9 cellular contexts compared by ENCODE assay signal in the genomic region with DNA sequence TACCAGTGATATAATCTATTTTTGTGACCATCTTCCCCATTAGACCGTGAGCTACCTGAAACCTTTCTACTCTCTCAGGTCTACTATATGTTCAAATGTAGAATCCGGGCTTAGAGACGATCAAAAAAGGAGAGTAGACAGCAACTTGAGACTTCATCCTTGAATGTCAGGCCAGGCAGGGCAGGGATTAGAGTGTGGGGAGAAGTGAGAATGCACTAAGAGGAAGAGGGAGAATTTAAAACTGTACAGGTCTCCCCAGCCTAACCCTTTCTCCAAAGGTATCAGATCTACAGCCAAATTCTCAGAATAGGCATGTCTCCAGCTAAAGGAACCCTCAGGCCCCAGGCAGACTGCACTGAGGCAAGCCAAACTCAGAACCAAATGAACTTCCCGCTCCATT. TPM values are rescaled to one million over a fixed set of nuclear protein-coding genes. Genes with fewer than 3 reads are reported as not detected.
DNase-seq lines count a peak whose midpoint lies in the region.
"Had no signal": no experiment of that assay in that cellular context is flagged by ENCODE, and none has a peak within 500 bp of the region (broad histone marks: within the 10 kb centered on the region; RNA-seq: fewer than 3 reads in every experiment).

No MANE protein-coding gene starts in this region.

- intact Hi-C loops in activated T-helper 1 cell treated with anti-CD3 and anti-CD28 coated beads, Interleukin-12 subunit alpha, Interleukin-12 subunit beta, Interleukin-2, Interleukin-4 antibody, amounts not matched to agents 30 ng/mL and 10 ng/mL and 1 ng/mL, durations not matched to agents 14 hours and 24 hours and 36 hours (cut with micrococcal nuclease), result loop anchor here (2.0 to 10.0 kb wide), 3 partner anchors 173 to 713 kb away; partner anchors contain the start of genes ATG16L2, CLPB, RNF121 and XNDC1N

- peak overlapping the region; percentile 95 for H3K4me3 Mint-ChIP-seq in activated T-helper 1 cell treated with anti-CD3 and anti-CD28 coated beads, Interleukin-12 subunit alpha, Interleukin-12 subunit beta, Interleukin-2, Interleukin-4 antibody, amounts not matched to agents 30 ng/mL and 10 ng/mL and 1 ng/mL, durations not matched to agents 14 hours and 24 hours and 36 hours

- H3K27ac ChIP-seq in iPS-18a (ENCODE audit: low read length), result peak overlapping the region; percentile 70
- H3K27ac ChIP-seq in subcutaneous abdominal adipose tissue (ENCODE audit: low read depth, low read length), result peak overlapping the region; percentile 95

- peaks cover 41% of the 10 kb centered on the region for H3K4me1 Mint-ChIP-seq in activated T-helper 1 cell treated with anti-CD3 and anti-CD28 coated beads, Interleukin-12 subunit alpha, Interleukin-12 subunit beta, Interleukin-2, Interleukin-4 antibody, amounts not matched to agents 30 ng/mL and 10 ng/mL and 1 ng/mL, durations not matched to agents 14 hours and 24 hours and 36 hours (ENCODE audit: low read depth)

- peaks cover 12% of the 10 kb centered on the region for H3K4me1 ChIP-seq in iPS-18a (ENCODE audit: control insufficient read depth, low read depth, low read length)
- peaks cover 16 to 48% (median 44%) of the 10 kb centered on the region in 5 donors for H3K4me1 ChIP-seq in subcutaneous abdominal adipose tissue (ENCODE audit: control insufficient read depth in 5 of 5, insufficient read depth in 5 of 5, low read length in 5 of 5)

- H3K36me3 ChIP-seq in iPS-18a (ENCODE audit: control insufficient read depth, low read depth, low read length), result peaks cover 31% of the 10 kb centered on the region
- H3K36me3 ChIP-seq in subcutaneous abdominal adipose tissue (ENCODE audit: control insufficient read depth in 5 of 5, insufficient read depth in 5 of 5, low read length in 5 of 5), result peaks cover 0 to 36% (median 25%) of the 10 kb centered on the region in 5 donors

- DNase-seq in SIG-M5 treated with dmso at 0.1 percent for 504 hours (lab: John Stamatoyannopoulos, UW; ENCODE audit: unreplicated experiment) (peak; percentile 10), SIG-M5 (lab: John Stamatoyannopoulos, UW) (no peak), NCI-H774 (lab: John Stamatoyannopoulos, UW) (no peak), NCI-H2227 (lab: John Stamatoyannopoulos, UW; ENCODE audit: unreplicated experiment) (no peak), NCI-H1092 (lab: John Stamatoyannopoulos, UW) (no peak)
- no peak for DNase-seq in activated T-helper 1 cell treated with anti-CD3 and anti-CD28 coated beads, Interleukin-12 subunit alpha, Interleukin-12 subunit beta, Interleukin-2, Interleukin-4 antibody, amounts not matched to agents 30 ng/mL and 10 ng/mL and 1 ng/mL, durations not matched to agents 14 hours and 24 hours and 36 hours (ENCODE audit: low spot score)

- H3K27ac Mint-ChIP-seq in activated T-helper 1 cell treated with anti-CD3 and anti-CD28 coated beads, Interleukin-12 subunit alpha, Interleukin-12 subunit beta, Interleukin-2, Interleukin-4 antibody, amounts not matched to agents 30 ng/mL and 10 ng/mL and 1 ng/mL, durations not matched to agents 14 hours and 24 hours and 36 hours, result peak overlapping the region; percentile 87

- peak overlapping the region; percentile 81 for H3K4me3 ChIP-seq in iPS-18a (ENCODE audit: low read length)
- H3K4me3 ChIP-seq in subcutaneous abdominal adipose tissue (ENCODE audit: low read depth in 1 of 5, low read length in 5 of 5), result peak overlapping the region; percentile 82 to 93 (median 89)

- H3K27me3 ChIP-seq in iPS-18a (ENCODE audit: control insufficient read depth, insufficient read depth, low read length), result no peaks in the 10 kb centered on the region
- H3K27me3 ChIP-seq in subcutaneous abdominal adipose tissue (ENCODE audit: control insufficient read depth in 5 of 5, insufficient read depth in 4 of 5, low read length in 5 of 5), result no peaks in the 10 kb centered on the region

- H3K9me3 ChIP-seq in iPS-18a (ENCODE audit: control insufficient read depth, low read depth, low read length) (no peaks in the 10 kb centered on the region), subcutaneous abdominal adipose tissue (ENCODE audit: control insufficient read depth in 5 of 5, low read length in 5 of 5) (no peaks in the 10 kb centered on the region)

- H3K36me3 Mint-ChIP-seq in activated T-helper 1 cell treated with anti-CD3 and anti-CD28 coated beads, Interleukin-12 subunit alpha, Interleukin-12 subunit beta, Interleukin-2, Interleukin-4 antibody, amounts not matched to agents 30 ng/mL and 10 ng/mL and 1 ng/mL, durations not matched to agents 14 hours and 24 hours and 36 hours (ENCODE audit: low read depth), result peaks cover 15% of the 10 kb centered on the region

- H3K27me3 Mint-ChIP-seq in activated T-helper 1 cell treated with anti-CD3 and anti-CD28 coated beads, Interleukin-12 subunit alpha, Interleukin-12 subunit beta, Interleukin-2, Interleukin-4 antibody, amounts not matched to agents 30 ng/mL and 10 ng/mL and 1 ng/mL, durations not matched to agents 14 hours and 24 hours and 36 hours (ENCODE audit: insufficient read depth), result no peaks in the 10 kb centered on the region

- no peaks in the 10 kb centered on the region for H3K9me3 Mint-ChIP-seq in activated T-helper 1 cell treated with anti-CD3 and anti-CD28 coated beads, Interleukin-12 subunit alpha, Interleukin-12 subunit beta, Interleukin-2, Interleukin-4 antibody, amounts not matched to agents 30 ng/mL and 10 ng/mL and 1 ng/mL, durations not matched to agents 14 hours and 24 hours and 36 hours

- peak overlapping the region; percentile 93 for H3K9ac ChIP-seq in iPS-18a (ENCODE audit: low read length)
- H3K9ac ChIP-seq in subcutaneous abdominal adipose tissue (ENCODE audit: low read length in 5 of 5), result peak overlapping the region; percentile 91 to 99 (median 97)

RNA-seq across cellular contexts. Expression of gene LAMTOR1, which starts 0.9 kb away (rescaled TPM):
- total RNA-seq in activated T-helper 1 cell treated with anti-CD3 and anti-CD28 coated beads, Interleukin-12 subunit alpha, Interleukin-12 subunit beta, Interleukin-2, Interleukin-4 antibody, amounts not matched to agents 30 ng/mL and 10 ng/mL and 1 ng/mL, durations not matched to agents 14 hours and 24 hours and 36 hours, result 70.2 and 77.7 TPM in 2 replicates

RNA-seq across cellular contexts. Expression of gene TOMT, which starts 3.6 kb away (rescaled TPM):
- not detected in 2 replicates for total RNA-seq in activated T-helper 1 cell treated with anti-CD3 and anti-CD28 coated beads, Interleukin-12 subunit alpha, Interleukin-12 subunit beta, Interleukin-2, Interleukin-4 antibody, amounts not matched to agents 30 ng/mL and 10 ng/mL and 1 ng/mL, durations not matched to agents 14 hours and 24 hours and 36 hours
- total RNA-seq: RPMI7951 had no signal

RNA-seq across cellular contexts. Expression of gene ANAPC15, which starts 10.3 kb away (rescaled TPM):
- 49.4 and 51.9 TPM in 2 replicates for total RNA-seq in activated T-helper 1 cell treated with anti-CD3 and anti-CD28 coated beads, Interleukin-12 subunit alpha, Interleukin-12 subunit beta, Interleukin-2, Interleukin-4 antibody, amounts not matched to agents 30 ng/mL and 10 ng/mL and 1 ng/mL, durations not matched to agents 14 hours and 24 hours and 36 hours

RNA-seq across cellular contexts. Expression of gene LRRC51, which starts 21.5 kb away (rescaled TPM):
- 5.7 and 8.2 TPM in 2 replicates for total RNA-seq in activated T-helper 1 cell treated with anti-CD3 and anti-CD28 coated beads, Interleukin-12 subunit alpha, Interleukin-12 subunit beta, Interleukin-2, Interleukin-4 antibody, amounts not matched to agents 30 ng/mL and 10 ng/mL and 1 ng/mL, durations not matched to agents 14 hours and 24 hours and 36 hours

RNA-seq across cellular contexts. Expression of gene NUMA1, which starts 21.8 kb away (rescaled TPM):
- total RNA-seq in activated T-helper 1 cell treated with anti-CD3 and anti-CD28 coated beads, Interleukin-12 subunit alpha, Interleukin-12 subunit beta, Interleukin-2, Interleukin-4 antibody, amounts not matched to agents 30 ng/mL and 10 ng/mL and 1 ng/mL, durations not matched to agents 14 hours and 24 hours and 36 hours, result 141 and 150 TPM in 2 replicates
